In genomic region chr7:42980514-42980913, GRCh38 we compare ENCODE assay signal across 2 cellular contexts.
TF ChIP-seq lines count a peak whose summit lies in the region.

No MANE protein-coding gene starts in this region.

TF ChIP-seq in HEK293, 187 proteins besides CTCF, POLR2A, EP300 and RAD21:
- peak; percentile 84 for TF ChIP-seq SCRT1 (tag by site-specific recombination; IDR thresholded peaks at IDR 0.05; ENCODE audit: borderline replicate concordance)
- TF ChIP-seq ZBTB17 (tag by site-specific recombination; IDR thresholded peaks at IDR 0.05), result no peak
- TF ChIP-seq SCRT2 (tag by site-specific recombination; IDR thresholded peaks at IDR 0.05), result peak; percentile 95

TF ChIP-seq in K562, 482 proteins besides CTCF, POLR2A, EP300 and RAD21:
- no peak for TF ChIP-seq DACH1 (IDR thresholded peaks at IDR 0.05; ENCODE audit: partially characterized antibody)
- TF ChIP-seq MIER1 (IDR thresholded peaks at IDR 0.05; ENCODE audit: low read depth), result no peak
- TF ChIP-seq SMARCE1 (IDR thresholded peaks at IDR 0.05), result no peak
- TF ChIP-seq ZNF699 (CRISPR knock-in tag; IDR thresholded peaks at IDR 0.05; ENCODE audit: insufficient replicate concordance), result no peak
- TF ChIP-seq ZNF253 (CRISPR knock-in tag; conservative IDR thresholded peaks at IDR 0.05), result no peak
- no peak for TF ChIP-seq ZNF124 (CRISPR knock-in tag; IDR thresholded peaks at IDR 0.05)
- TF ChIP-seq TBL1XR1 (IDR thresholded peaks at IDR 0.05; ENCODE audit: low read length in 2 of 2), result no peak
- no peak for TF ChIP-seq USF1 (CRISPR knock-in tag; IDR thresholded peaks at IDR 0.05)
- TF ChIP-seq LARP7 (IDR thresholded peaks at IDR 0.05), result no peak
- no peak for TF ChIP-seq HDAC3 (IDR thresholded peaks at IDR 0.05; ENCODE audit: borderline replicate concordance, partially characterized antibody)
- no peak for TF ChIP-seq ZNF239 (CRISPR knock-in tag; IDR thresholded peaks at IDR 0.05)
- TF ChIP-seq, protein P1, sequence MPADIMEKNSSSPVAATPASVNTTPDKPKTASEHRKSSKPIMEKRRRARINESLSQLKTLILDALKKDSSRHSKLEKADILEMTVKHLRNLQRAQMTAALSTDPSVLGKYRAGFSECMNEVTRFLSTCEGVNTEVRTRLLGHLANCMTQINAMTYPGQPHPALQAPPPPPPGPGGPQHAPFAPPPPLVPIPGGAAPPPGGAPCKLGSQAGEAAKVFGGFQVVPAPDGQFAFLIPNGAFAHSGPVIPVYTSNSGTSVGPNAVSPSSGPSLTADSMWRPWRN (IDR thresholded peaks at IDR 0.05; ENCODE audit: low read depth), result no peak
- TF ChIP-seq TEAD4 (IDR thresholded peaks at IDR 0.05; ENCODE audit: low read length), result no peak
- TF ChIP-seq TEAD4 (CRISPR knock-in tag; IDR thresholded peaks at IDR 0.05; ENCODE audit: borderline replicate concordance), result no peak
- TF ChIP-seq, protein P2, sequence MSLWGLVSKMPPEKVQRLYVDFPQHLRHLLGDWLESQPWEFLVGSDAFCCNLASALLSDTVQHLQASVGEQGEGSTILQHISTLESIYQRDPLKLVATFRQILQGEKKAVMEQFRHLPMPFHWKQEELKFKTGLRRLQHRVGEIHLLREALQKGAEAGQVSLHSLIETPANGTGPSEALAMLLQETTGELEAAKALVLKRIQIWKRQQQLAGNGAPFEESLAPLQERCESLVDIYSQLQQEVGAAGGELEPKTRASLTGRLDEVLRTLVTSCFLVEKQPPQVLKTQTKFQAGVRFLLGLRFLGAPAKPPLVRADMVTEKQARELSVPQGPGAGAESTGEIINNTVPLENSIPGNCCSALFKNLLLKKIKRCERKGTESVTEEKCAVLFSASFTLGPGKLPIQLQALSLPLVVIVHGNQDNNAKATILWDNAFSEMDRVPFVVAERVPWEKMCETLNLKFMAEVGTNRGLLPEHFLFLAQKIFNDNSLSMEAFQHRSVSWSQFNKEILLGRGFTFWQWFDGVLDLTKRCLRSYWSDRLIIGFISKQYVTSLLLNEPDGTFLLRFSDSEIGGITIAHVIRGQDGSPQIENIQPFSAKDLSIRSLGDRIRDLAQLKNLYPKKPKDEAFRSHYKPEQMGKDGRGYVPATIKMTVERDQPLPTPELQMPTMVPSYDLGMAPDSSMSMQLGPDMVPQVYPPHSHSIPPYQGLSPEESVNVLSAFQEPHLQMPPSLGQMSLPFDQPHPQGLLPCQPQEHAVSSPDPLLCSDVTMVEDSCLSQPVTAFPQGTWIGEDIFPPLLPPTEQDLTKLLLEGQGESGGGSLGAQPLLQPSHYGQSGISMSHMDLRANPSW (CRISPR knock-in tag; IDR thresholded peaks at IDR 0.05), result no peak
